Comparison of ENCODE assay signal across 9 cellular contexts in genomic region chr7:12719141-12719919, GRCh38. TPM values are rescaled to one million over a fixed set of nuclear protein-coding genes. Genes with fewer than 3 reads are reported as not detected.
DNase-seq lines count a peak whose midpoint lies in the region; ATAC-seq and TF ChIP-seq lines count a peak whose summit lies in the region.
"Had no signal": no experiment of that assay in that cellular context is flagged by ENCODE, and none has a peak within 500 bp of the region (broad histone marks: within the 10 kb centered on the region; RNA-seq: fewer than 3 reads in every experiment).

No MANE protein-coding gene starts in this region.

- TF ChIP-seq RAD21 in HCT116 (IDR thresholded peaks at IDR 0.05; ENCODE audit: low read depth): no peak

- RAD21 ChIA-PET in HCT116 (lab: Charles Lee; ENCODE audit: low non-redundant PET in 1 of 2, low total read pairs in 2 of 2, uncharacterized antibody in 2 of 2, unreplicated experiment in 2 of 2): no interaction called here

- peaks cover 23 to 32% of the 10 kb centered on the region in 2 experiments; a peak in 3 of 4 replicates for H3K4me1 ChIP-seq in HCT116 (ENCODE audit: control insufficient read depth in 1 of 2, insufficient read depth in 2 of 2, low read length in 2 of 2)
- peaks cover 0 to 71% (median 24%) of the 10 kb centered on the region in 6 donors for H3K4me1 ChIP-seq in spleen

- no peaks in the 10 kb centered on the region for H3K79me2 ChIP-seq in HCT116 (ENCODE audit: insufficient read depth, low read length)

- no peak for TF ChIP-seq POLR2A in HCT116 (IDR thresholded peaks at IDR 0.05; ENCODE audit: borderline replicate concordance, extremely low read depth, insufficient read depth, insufficient read length)
- TF ChIP-seq POLR2A in spleen (IDR thresholded peaks at IDR 0.05): no peak

- no peaks in the 10 kb centered on the region for H4K20me1 ChIP-seq in HCT116 (ENCODE audit: insufficient read depth)

- H3K4me3 ChIP-seq in HCT116 (replicated peaks in 1 of 2; ENCODE audit: low read depth in 1 of 2, low read length in 2 of 2) (no peak overlapping the region), spleen (no peak overlapping the region)

- ATAC-seq in HCT116: no peak
- ATAC-seq in HG03039 (IDR thresholded peaks at IDR 0.05; ENCODE audit: unreplicated experiment): no peak
- ATAC-seq: effector memory CD8-positive, alpha-beta T cell had no signal

- H3K9ac ChIP-seq in HCT116 (ENCODE audit: low read length): no peak overlapping the region

- POLR2A ChIA-PET in HCT116 (lab: Charles Lee) (no interaction called here), RWPE1 (lab: Yijun Ruan, JAX; ENCODE audit: low non-redundant PET) (no interaction called here)

- no peaks in the 10 kb centered on the region for H3K36me3 ChIP-seq in HCT116 (ENCODE audit: control insufficient read depth in 1 of 2, insufficient read depth in 2 of 2, low read length in 2 of 2)
- H3K36me3 ChIP-seq in spleen: no peaks in the 10 kb centered on the region

- intact Hi-C loops in HCT116 (cut with micrococcal nuclease) (no loop called here), spleen (cut with DNase I; ENCODE audit: low total_unique reads) (no loop called here)

- no peak overlapping the region for H2AFZ ChIP-seq in HCT116 (ENCODE audit: low read depth, low read length, poor library complexity, severe bottlenecking)

- H3K4me2 ChIP-seq in HCT116 (ENCODE audit: low read length): peak overlapping the region; percentile 6; the same call in 1 of the 2 replicates

- CTCF ChIA-PET in HCT116 (lab: Charles Lee): interaction anchor here (0.6 kb wide), 1 partner anchor 29 kb away, joined by 3 read pairs; no protein-coding TSS in a partner anchor
- CTCF ChIA-PET in RWPE1 (lab: Yijun Ruan, JAX): interaction anchor here (0.6 to 1.0 kb wide), 3 partner anchors 17 to 281 kb away, joined by 3 read pairs; no protein-coding TSS in a partner anchor

- no TSS peak for BruUV-seq in HCT116 (replicated peaks; lab: Mats Ljungman, UMichigan)

- no peaks in the 10 kb centered on the region for H3K9me2 ChIP-seq in HCT116 (ENCODE audit: insufficient read depth)

- H3K27ac ChIP-seq in HCT116 (ENCODE audit: low read depth, low read length) (no peak overlapping the region), RWPE1 (peak overlapping the region; percentile 81), spleen (peak overlapping the region; percentile 51 to 84 (median 76))

- 37 to 65% (median 42%) methylated on average over 5 of the region's 5 CpGs for WGBS in spleen, 5 donors

- DNase-seq in HCT116 (ENCODE audit: low read depth, low spot score) (no peak), RWPE1 (ENCODE audit: low spot score) (peak; percentile 79), fibroblast of peridontal ligament (ENCODE audit: extremely low read depth) (peak; percentile 86), spleen (no peak), NCI-H2081 (lab: John Stamatoyannopoulos, UW) (no peak), activated gamma-delta T cell treated with Interleukin-2 at 50 U/mL for 16 hours (no peak), NCI-H2227 (lab: John Stamatoyannopoulos, UW; ENCODE audit: unreplicated experiment) (no peak)
- DNase-seq: effector memory CD8-positive, alpha-beta T cell had no signal

- H3K27me3 ChIP-seq in HCT116 (ENCODE audit: insufficient read depth, low read length): no peaks in the 10 kb centered on the region
- H3K27me3 ChIP-seq in spleen (replicated peaks in 1 of 7): no peaks in the 10 kb centered on the region

- H3K9me3 ChIP-seq in HCT116 (ENCODE audit: control insufficient read depth in 1 of 2, insufficient read depth in 1 of 2, low read depth in 1 of 2, low read length in 2 of 2) (no peaks in the 10 kb centered on the region), spleen (no peaks in the 10 kb centered on the region)

- TF ChIP-seq CTCF in HCT116 (IDR thresholded peaks at IDR 0.05 in 2 of 3, conservative IDR thresholded peaks at IDR 0.05 in 1 of 3; ENCODE audit: borderline replicate concordance in 1 of 3, insufficient read depth in 1 of 3, low read depth in 2 of 3, low read length in 2 of 3): no peak
- TF ChIP-seq CTCF in RWPE1 (conservative IDR thresholded peaks at IDR 0.05; ENCODE audit: low read depth): no peak
- TF ChIP-seq CTCF in spleen (IDR thresholded peaks at IDR 0.05 in 8 of 11, conservative IDR thresholded peaks at IDR 0.05 in 3 of 11): no peak

TF ChIP-seq in HCT116, 20 proteins besides CTCF, POLR2A, EP300 and RAD21:
- no peak for TF ChIP-seq SIN3A (IDR thresholded peaks at IDR 0.05; ENCODE audit: low read depth)
- TF ChIP-seq CBX3 (IDR thresholded peaks at IDR 0.05; ENCODE audit: low read depth): no peak
- no peak for TF ChIP-seq REST (IDR thresholded peaks at IDR 0.05; ENCODE audit: low read depth)
- TF ChIP-seq SP1 (IDR thresholded peaks at IDR 0.05; ENCODE audit: low read depth): no peak
- no peak for TF ChIP-seq ELF1 (IDR thresholded peaks at IDR 0.05; ENCODE audit: borderline replicate concordance, low read depth)
- no peak for TF ChIP-seq TCF7L2 (IDR thresholded peaks at IDR 0.05; ENCODE audit: borderline replicate concordance, extremely low read depth, insufficient read depth, insufficient read length)
- TF ChIP-seq JUND (IDR thresholded peaks at IDR 0.05): no peak
- TF ChIP-seq EZH2 (IDR thresholded peaks at IDR 0.05): no peak
- no peak for TF ChIP-seq EGR1 (IDR thresholded peaks at IDR 0.05; ENCODE audit: low read depth)
- TF ChIP-seq, protein P1, sequence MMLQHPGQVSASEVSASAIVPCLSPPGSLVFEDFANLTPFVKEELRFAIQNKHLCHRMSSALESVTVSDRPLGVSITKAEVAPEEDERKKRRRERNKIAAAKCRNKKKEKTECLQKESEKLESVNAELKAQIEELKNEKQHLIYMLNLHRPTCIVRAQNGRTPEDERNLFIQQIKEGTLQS (IDR thresholded peaks at IDR 0.05): no peak
- TF ChIP-seq POLR2AphosphoS5 (IDR thresholded peaks at IDR 0.05; ENCODE audit: low read depth, low read length): no peak
- TF ChIP-seq ZFX (IDR thresholded peaks at IDR 0.05): no peak
- no peak for TF ChIP-seq CEBPB (IDR thresholded peaks at IDR 0.05; ENCODE audit: low read depth)
- TF ChIP-seq YY1 (IDR thresholded peaks at IDR 0.05; ENCODE audit: extremely low read depth, insufficient replicate concordance, low read depth, low read length): no peak

RNA-seq across cellular contexts. Expression of gene ARL4A, which starts 31.9 kb away (rescaled TPM):
- total RNA-seq in HCT116 (2021; ENCODE audit: unreplicated experiment): 44.6 TPM
- polyA plus RNA-seq in HCT116 (2012): 16.3 and 24.2 TPM in 2 replicates
- 10 to 100 TPM; 15.8 to 40.9 (median 31.9) TPM for total RNA-seq in spleen
- polyA plus RNA-seq in spleen: 10 to 100 TPM; 12.9 to 25.3 (median 15.8) TPM

Comparison
In these comparisons a context has a peak if more than half of its experiments do, and no peak if none do; other contexts are left out.
1. DNase-seq: peak in RWPE1 (single experiment) and fibroblast of peridontal ligament (single experiment); none in HCT116 (single experiment), spleen (single experiment), NCI-H2081 (0 of 2), activated gamma-delta T cell treated with Interleukin-2 at 50 U/mL for 16 hours (single experiment) and NCI-H2227 (single experiment).